ENCODE assay signal across 10 cellular contexts in genomic region chr1:153613406-153613805, GRCh38. TPM values are rescaled to one million over a fixed set of nuclear protein-coding genes. Genes with fewer than 3 reads are reported as not detected.
A peak's percentile ranks its signal among the peaks of the same experiment; 100 is the strongest.
DNase-seq lines count a peak whose midpoint lies in the region; ATAC-seq and TF ChIP-seq lines count a peak whose summit lies in the region.
"Had no signal": no experiment of that assay in that cellular context is flagged by ENCODE, and none has a peak within 500 bp of the region (broad histone marks: within the 10 kb centered on the region; RNA-seq: fewer than 3 reads in every experiment).

No MANE protein-coding gene starts in this region.

- H3K36me3 ChIP-seq in colonic mucosa: no peaks in the 10 kb centered on the region
- H3K36me3 ChIP-seq in lung (ENCODE audit: control insufficient read depth in 2 of 2, insufficient read depth in 2 of 2, low read length in 2 of 2): no peaks in the 10 kb centered on the region
- peaks cover 0 to 5% (median 0%) of the 10 kb centered on the region in 4 donors for H3K36me3 ChIP-seq in stomach

- H3K27ac ChIP-seq in colonic mucosa: peak overlapping the region; percentile 94
- peak overlapping the region; percentile 75 to 87 for H3K27ac ChIP-seq in lung (ENCODE audit: low read depth in 1 of 2, low read length in 1 of 2)
- peak overlapping the region; percentile 87 to 90 (median 89) for H3K27ac ChIP-seq in stomach

- ATAC-seq in lung (ENCODE audit: insufficient read depth, low FRiP score): no peak
- ATAC-seq in stimulated activated naive CD8-positive, alpha-beta T cell treated with anti-CD3 and anti-CD28 coated beads, Interleukin-15, amount 100 ng/mL, for 72 hours: no peak

- no peak for TF ChIP-seq POLR2A in stomach (IDR thresholded peaks at IDR 0.05)

- H3K9ac ChIP-seq in colonic mucosa (ENCODE audit: low read depth in 2 of 2, low read length in 2 of 2): peak overlapping the region; percentile 13 to 89

- H3K27me3 Mint-ChIP-seq in HFFc6 (ENCODE audit: insufficient read depth): peaks cover 4% of the 10 kb centered on the region
- no peaks in the 10 kb centered on the region for H3K27me3 Mint-ChIP-seq in stimulated activated naive CD8-positive, alpha-beta T cell treated with anti-CD3 and anti-CD28 coated beads, Interleukin-15, amount 100 ng/mL, for 72 hours

- peaks cover 19% of the 10 kb centered on the region for H3K4me1 ChIP-seq in colonic mucosa
- peaks cover 23 to 30% of the 10 kb centered on the region in 2 donors for H3K4me1 ChIP-seq in lung (ENCODE audit: control insufficient read depth in 2 of 2, insufficient read depth in 2 of 2, low read length in 2 of 2)
- H3K4me1 ChIP-seq in stomach: peaks cover 59 to 91% (median 76%) of the 10 kb centered on the region in 4 donors

- H3K27ac Mint-ChIP-seq in HFFc6: peak overlapping the region; percentile 96
- H3K27ac Mint-ChIP-seq in stimulated activated naive CD8-positive, alpha-beta T cell treated with anti-CD3 and anti-CD28 coated beads, Interleukin-15, amount 100 ng/mL, for 72 hours: no peak overlapping the region

- TF ChIP-seq CTCF in HFFc6 (IDR thresholded peaks at IDR 0.05) (no peak), colonic mucosa (IDR thresholded peaks at IDR 0.05) (no peak), lung (IDR thresholded peaks at IDR 0.05; ENCODE audit: control extremely low read depth, extremely low read depth) (no peak), stomach (IDR thresholded peaks at IDR 0.05) (no peak), GM10266 (IDR thresholded peaks at IDR 0.05; ENCODE audit: control insufficient read depth, insufficient read depth, low read depth, missing control alignments) (no peak)

- H3K4me3 Mint-ChIP-seq in HFFc6: peak overlapping the region; percentile 96
- H3K4me3 Mint-ChIP-seq in stimulated activated naive CD8-positive, alpha-beta T cell treated with anti-CD3 and anti-CD28 coated beads, Interleukin-15, amount 100 ng/mL, for 72 hours: no peak overlapping the region

- no peak for DNase-seq in HFFc6
- no peak for DNase-seq in colonic mucosa
- no peak for DNase-seq in lung (ENCODE audit: low spot score)
- no peak for DNase-seq in stomach
- no peak for DNase-seq in COR-L47 (lab: John Stamatoyannopoulos, UW)
- DNase-seq in GM10266 (ENCODE audit: extremely low spot score): no peak
- DNase-seq in stimulated activated naive CD8-positive, alpha-beta T cell treated with anti-CD3 and anti-CD28 coated beads, Interleukin-15, amount 100 ng/mL, for 72 hours: no peak
- DNase-seq in foreskin melanocyte: no peak
- DNase-seq: NCI-H1436 treated with DMSO at 0.1 percent for 48 hours; NK-92 treated with Interleukin-12 subunit alpha and Interleukin-12 subunit beta, amount 100 ng/mL, for 24 hours had no signal

- no peaks in the 10 kb centered on the region for H3K9me3 ChIP-seq in colonic mucosa
- H3K9me3 ChIP-seq in lung (ENCODE audit: control insufficient read depth in 2 of 2, insufficient read depth in 1 of 2, low read length in 1 of 2): no peaks in the 10 kb centered on the region
- no peaks in the 10 kb centered on the region for H3K9me3 ChIP-seq in stomach

- H3K4me3 ChIP-seq in colonic mucosa: no peak overlapping the region
- no peak overlapping the region for H3K4me3 ChIP-seq in lung
- peak overlapping the region; percentile 54 to 76 (median 66) for H3K4me3 ChIP-seq in stomach

- H3K36me3 Mint-ChIP-seq in HFFc6 (ENCODE audit: low read depth): peaks cover 23% of the 10 kb centered on the region

- TF ChIP-seq EP300 in stomach (IDR thresholded peaks at IDR 0.05): no peak

- no peaks in the 10 kb centered on the region for H3K27me3 ChIP-seq in colonic mucosa
- no peaks in the 10 kb centered on the region for H3K27me3 ChIP-seq in lung (ENCODE audit: control insufficient read depth, insufficient read depth)
- H3K27me3 ChIP-seq in stomach: no peaks in the 10 kb centered on the region

- peaks cover 75% of the 10 kb centered on the region for H3K4me1 Mint-ChIP-seq in HFFc6 (ENCODE audit: low read depth)
- no peaks in the 10 kb centered on the region for H3K4me1 Mint-ChIP-seq in stimulated activated naive CD8-positive, alpha-beta T cell treated with anti-CD3 and anti-CD28 coated beads, Interleukin-15, amount 100 ng/mL, for 72 hours

- no peaks in the 10 kb centered on the region for H3K9me3 Mint-ChIP-seq in HFFc6
- H3K9me3 Mint-ChIP-seq in stimulated activated naive CD8-positive, alpha-beta T cell treated with anti-CD3 and anti-CD28 coated beads, Interleukin-15, amount 100 ng/mL, for 72 hours: no peaks in the 10 kb centered on the region

- intact Hi-C loops in colonic mucosa (cut with DNase I) (no loop called here), stomach (cut with DNase I; ENCODE audit: low total_unique reads) (no loop called here)

- WGBS in lung, 2 donors: 80 to 89% methylated on average over 5 of the region's 5 CpGs
- WGBS in stomach, 5 donors: 51 to 70% (median 55%) methylated on average over 3 to 5 of the region's 5 CpGs

RNA-seq across cellular contexts. Expression of gene S100A16, which starts 0.5 kb away (rescaled TPM):
- total RNA-seq in HFFc6 (2021; fragmentation: NEBNext Ultra II Directional; extraction: Animal tissue kit (Norgen Biotek cat#: 25700)): 100 to 1,000 TPM; 235 to 351 (median 258) TPM
- total RNA-seq in colonic mucosa (100 to 1,000 TPM; 232 to 288 TPM), lung (100 to 1,000 TPM in 1 of 2 donors, 10 to 100 TPM in 1; 70.6 to 119 TPM), stomach (100 to 1,000 TPM in 1 of 5 donors, 10 to 100 TPM in 2, 1 to 10 TPM in 2; 8.9 to 192 (median 47.9) TPM)
- polyA plus RNA-seq in lung (100 to 1,000 TPM; 162 to 182 TPM), stomach (100 to 1,000 TPM; 145 to 361 (median 188) TPM)

RNA-seq across cellular contexts. Expression of gene S100A14, which starts 2.7 kb away (rescaled TPM):
- total RNA-seq in HFFc6 (2021; fragmentation: NEBNext Ultra II Directional; extraction: Animal tissue kit (Norgen Biotek cat#: 25700)): under 1 TPM in 1 of 6 experiments, not detected in 5; 0.54 TPM
- 100 to 1,000 TPM; 543 to 565 TPM for total RNA-seq in colonic mucosa
- 100 to 1,000 TPM in 1 of 2 donors, 10 to 100 TPM in 1; 78.5 to 150 TPM for total RNA-seq in lung
- polyA plus RNA-seq in lung: 100 to 1,000 TPM; 157 to 326 TPM
- 100 to 1,000 TPM in 1 of 5 donors, 10 to 100 TPM in 3, 1 to 10 TPM in 1; 8.8 to 488 (median 29.0) TPM for total RNA-seq in stomach
- polyA plus RNA-seq in stomach: 100 to 1,000 TPM in 2 of 3 donors, 10 to 100 TPM in 1; 70.2 to 751 (median 244) TPM

RNA-seq across cellular contexts. Expression of gene S100A13, which starts 13.9 kb away (rescaled TPM):
- 100 to 1,000 TPM; 162 to 225 (median 208) TPM for total RNA-seq in HFFc6 (2021; fragmentation: NEBNext Ultra II Directional; extraction: Animal tissue kit (Norgen Biotek cat#: 25700))
- total RNA-seq in colonic mucosa: 10 to 100 TPM; 45.2 to 67.2 TPM
- total RNA-seq in lung: 10 to 100 TPM; 36.2 to 92.1 TPM
- polyA plus RNA-seq in lung: 100 to 1,000 TPM in 1 of 2 donors, 10 to 100 TPM in 1; 80.9 to 168 TPM
- 10 to 100 TPM; 18.7 to 54.6 (median 23.5) TPM for total RNA-seq in stomach
- 100 to 1,000 TPM; 140 to 271 (median 207) TPM for polyA plus RNA-seq in stomach

RNA-seq across cellular contexts. Expression of gene S100A1, which starts 14.8 kb away (rescaled TPM):
- total RNA-seq in HFFc6 (2021; fragmentation: NEBNext Ultra II Directional; extraction: Animal tissue kit (Norgen Biotek cat#: 25700)): under 1 TPM in 3 of 6 experiments, not detected in 3; 0.59 to 0.96 (median 0.82) TPM
- total RNA-seq in colonic mucosa (1 to 10 TPM in 1 of 2 donors, under 1 TPM in 1; 0.69 to 1.5 TPM), lung (1 to 10 TPM in 1 of 2 donors, not detected in 1; 1.8 TPM), stomach (not detected)
- polyA plus RNA-seq in lung (under 1 TPM; 0.31 to 0.91 TPM), stomach (10 to 100 TPM in 2 of 3 donors, 1 to 10 TPM in 1; 5.7 to 64.8 (median 45.5) TPM)

RNA-seq across cellular contexts. Expression of gene CHTOP, which starts 20.5 kb away (rescaled TPM):
- total RNA-seq in HFFc6 (2021; fragmentation: NEBNext Ultra II Directional; extraction: Animal tissue kit (Norgen Biotek cat#: 25700)): 10 to 100 TPM; 48.1 to 57.9 (median 53.9) TPM
- total RNA-seq in colonic mucosa (10 to 100 TPM; 51.3 to 88.6 TPM), lung (10 to 100 TPM; 60.5 to 76.6 TPM), stomach (100 to 1,000 TPM in 1 of 5 donors, 10 to 100 TPM in 4; 21.7 to 111 (median 74.3) TPM)
- polyA plus RNA-seq in lung (10 to 100 TPM; 51.2 to 56.3 TPM), stomach (10 to 100 TPM; 41.3 to 53.2 (median 46.0) TPM)

Comparison
In these comparisons a context has a peak if more than half of its experiments do, and no peak if none do; other contexts are left out.
1. H3K4me3 ChIP-seq: peak in stomach (4 of 4); none in colonic mucosa (single experiment) and lung (single experiment).
2. RNA of gene S100A14, which starts 2.7 kb away (total RNA-seq): 543 to 565 TPM in colonic mucosa, 78.5 to 150 TPM in lung and 8.8 to 488 TPM in stomach; 0.54 TPM in HFFc6; every median in the first group is over 4 times any median in the second.
3. Peak in every context shown above with its lines, with median percentiles within 50 percentile points of each other: H3K27ac ChIP-seq.